In genomic region chr11:70292166-70292565, GRCh38 we compare ENCODE assay signal across 26 cellular contexts.
"Had no signal": no experiment of that assay in that cellular context is flagged by ENCODE, and none has a peak within 500 bp of the region (broad histone marks: within the 10 kb centered on the region; RNA-seq: fewer than 3 reads in every experiment).

No MANE protein-coding gene starts in this region.

- ATAC-seq: stimulated activated memory B cell treated with anti-CD40 and anti-IgM and Interleukin-4, amounts not matched to agents 10 μg/mL and 1 μg/mL and 100 μg/mL, for 72 hours; stimulated activated naive B cell treated with anti-CD40 and anti-IgM and Interleukin-4, amounts not matched to agents 10 μg/mL and 1 μg/mL and 100 μg/mL, for 72 hours; stimulated activated naive CD8-positive, alpha-beta T cell treated with anti-CD3 and anti-CD28 coated beads, Interleukin-15, amount 100 ng/mL, for 72 hours; stimulated activated naive CD8-positive, alpha-beta T cell treated with anti-CD3 and anti-CD28 coated beads, Interleukin-15, Interleukin-2, amounts not matched to agents 100 U/mL and 50 U/mL, for 24 hours; upper lobe of right lung had no signal

- H3K4me3 Mint-ChIP-seq: stimulated activated memory B cell treated with anti-CD40 and anti-IgM and Interleukin-4, amounts not matched to agents 10 μg/mL and 1 μg/mL and 100 μg/mL, for 72 hours; stimulated activated naive B cell treated with anti-CD40 and anti-IgM and Interleukin-4, amounts not matched to agents 10 μg/mL and 1 μg/mL and 100 μg/mL, for 72 hours; stimulated activated naive CD8-positive, alpha-beta T cell treated with anti-CD3 and anti-CD28 coated beads, Interleukin-15, amount 100 ng/mL, for 72 hours; stimulated activated naive CD8-positive, alpha-beta T cell treated with anti-CD3 and anti-CD28 coated beads, Interleukin-15, Interleukin-2, amounts not matched to agents 100 ng/mL and 50 ng/mL, for 24 hours; type B pancreatic cell had no signal

- DNase-seq: stimulated activated CD4-positive, alpha-beta T cell treated with anti-CD3 and anti-CD28 coated beads, Interleukin-2, amount 100 ng/mL, for 48 hours; stimulated activated CD4-positive, alpha-beta T cell treated with anti-CD3 and anti-CD28 coated beads, Interleukin-4, amount 100 ng/mL, for 1 hour; stimulated activated CD4-positive, alpha-beta T cell treated with anti-CD3 and anti-CD28 coated beads, Interleukin-4, amount 100 ng/mL, for 24 hours; stimulated activated CD4-positive, alpha-beta T cell treated with anti-CD3 and anti-CD28 coated beads, Interleukin-4, amount 100 ng/mL, for 4 hours; stimulated activated CD8-positive, alpha-beta memory T cell treated with anti-CD3 and anti-CD28 coated beads, Interleukin-4, amount 100 ng/mL, for 48 hours; stimulated activated naive B cell treated with anti-CD40 and anti-IgM and Interleukin-4, amounts not matched to agents 10 μg/mL and 1 μg/mL and 100 μg/mL, for 72 hours; stimulated activated naive CD4-positive, alpha-beta T cell; stimulated activated naive CD4-positive, alpha-beta T cell treated with Interleukin-2 at 50 U/mL for 16 hours; stimulated activated naive CD8-positive, alpha-beta T cell treated with anti-CD3 and anti-CD28 coated beads, Interleukin-15, amount 100 ng/mL, for 72 hours; stimulated activated naive CD8-positive, alpha-beta T cell treated with anti-CD3 and anti-CD28 coated beads, Interleukin-15, Interleukin-2, amounts not matched to agents 100 U/mL and 50 U/mL, for 24 hours; stomach; testis; thyroid gland; tibial artery; transverse colon; trophoblast cell; upper lobe of right lung had no signal

- H3K27ac ChIP-seq: stomach, suprapubic skin, testis, thoracic aorta, thyroid gland, tibial artery, tibial nerve, transverse colon, upper lobe of left lung, upper lobe of right lung, uterus, vagina had no signal

- H3K27me3 Mint-ChIP-seq: stimulated activated memory B cell treated with anti-CD40 and anti-IgM and Interleukin-4, amounts not matched to agents 10 μg/mL and 1 μg/mL and 100 μg/mL, for 72 hours; stimulated activated naive B cell treated with anti-CD40 and anti-IgM and Interleukin-4, amounts not matched to agents 10 μg/mL and 1 μg/mL and 100 μg/mL, for 72 hours; stimulated activated naive CD8-positive, alpha-beta T cell treated with anti-CD3 and anti-CD28 coated beads, Interleukin-15, amount 100 ng/mL, for 72 hours; stimulated activated naive CD8-positive, alpha-beta T cell treated with anti-CD3 and anti-CD28 coated beads, Interleukin-15, Interleukin-2, amounts not matched to agents 100 ng/mL and 50 ng/mL, for 24 hours; type B pancreatic cell had no signal

- H3K27ac Mint-ChIP-seq: stimulated activated memory B cell treated with anti-CD40 and anti-IgM and Interleukin-4, amounts not matched to agents 10 μg/mL and 1 μg/mL and 100 μg/mL, for 72 hours; stimulated activated naive B cell treated with anti-CD40 and anti-IgM and Interleukin-4, amounts not matched to agents 10 μg/mL and 1 μg/mL and 100 μg/mL, for 72 hours; stimulated activated naive CD8-positive, alpha-beta T cell treated with anti-CD3 and anti-CD28 coated beads, Interleukin-15, amount 100 ng/mL, for 72 hours; stimulated activated naive CD8-positive, alpha-beta T cell treated with anti-CD3 and anti-CD28 coated beads, Interleukin-15, Interleukin-2, amounts not matched to agents 100 ng/mL and 50 ng/mL, for 24 hours; type B pancreatic cell had no signal

- H3K4me1 Mint-ChIP-seq: stimulated activated naive CD8-positive, alpha-beta T cell treated with anti-CD3 and anti-CD28 coated beads, Interleukin-15, amount 100 ng/mL, for 72 hours had no signal

- H3K9me3 Mint-ChIP-seq: stimulated activated memory B cell treated with anti-CD40 and anti-IgM and Interleukin-4, amounts not matched to agents 10 μg/mL and 1 μg/mL and 100 μg/mL, for 72 hours; stimulated activated naive B cell treated with anti-CD40 and anti-IgM and Interleukin-4, amounts not matched to agents 10 μg/mL and 1 μg/mL and 100 μg/mL, for 72 hours; stimulated activated naive CD8-positive, alpha-beta T cell treated with anti-CD3 and anti-CD28 coated beads, Interleukin-15, amount 100 ng/mL, for 72 hours; stimulated activated naive CD8-positive, alpha-beta T cell treated with anti-CD3 and anti-CD28 coated beads, Interleukin-15, Interleukin-2, amounts not matched to agents 100 ng/mL and 50 ng/mL, for 24 hours; type B pancreatic cell had no signal
